Comparison of ENCODE assay signal across 1 cellular context in genomic region chr10:114060456-114060855, GRCh38.
TF ChIP-seq lines count a peak whose summit lies in the region.

No MANE protein-coding gene starts in this region.

TF ChIP-seq in K562, 482 proteins besides CTCF, POLR2A, EP300 and RAD21 (continued from another document):
- TF ChIP-seq CEBPG (CRISPR knock-in tag; IDR thresholded peaks at IDR 0.05): no peak
- TF ChIP-seq CEBPG (tag; conservative IDR thresholded peaks at IDR 0.05 in 1 of 2, IDR thresholded peaks at IDR 0.05 in 1 of 2): peak; percentile 54 to 66; a peak in 3 of 4 replicates
- TF ChIP-seq MCM5 (IDR thresholded peaks at IDR 0.05; ENCODE audit: low read depth): no peak
- peak; percentile 51 for TF ChIP-seq CEBPB (tag; IDR thresholded peaks at IDR 0.05)
- TF ChIP-seq CAMTA2 (CRISPR knock-in tag; conservative IDR thresholded peaks at IDR 0.05): no peak
- no peak for TF ChIP-seq ARID2 (IDR thresholded peaks at IDR 0.05)
